ENCODE assay signal across 1 cellular context in the genomic region with DNA sequence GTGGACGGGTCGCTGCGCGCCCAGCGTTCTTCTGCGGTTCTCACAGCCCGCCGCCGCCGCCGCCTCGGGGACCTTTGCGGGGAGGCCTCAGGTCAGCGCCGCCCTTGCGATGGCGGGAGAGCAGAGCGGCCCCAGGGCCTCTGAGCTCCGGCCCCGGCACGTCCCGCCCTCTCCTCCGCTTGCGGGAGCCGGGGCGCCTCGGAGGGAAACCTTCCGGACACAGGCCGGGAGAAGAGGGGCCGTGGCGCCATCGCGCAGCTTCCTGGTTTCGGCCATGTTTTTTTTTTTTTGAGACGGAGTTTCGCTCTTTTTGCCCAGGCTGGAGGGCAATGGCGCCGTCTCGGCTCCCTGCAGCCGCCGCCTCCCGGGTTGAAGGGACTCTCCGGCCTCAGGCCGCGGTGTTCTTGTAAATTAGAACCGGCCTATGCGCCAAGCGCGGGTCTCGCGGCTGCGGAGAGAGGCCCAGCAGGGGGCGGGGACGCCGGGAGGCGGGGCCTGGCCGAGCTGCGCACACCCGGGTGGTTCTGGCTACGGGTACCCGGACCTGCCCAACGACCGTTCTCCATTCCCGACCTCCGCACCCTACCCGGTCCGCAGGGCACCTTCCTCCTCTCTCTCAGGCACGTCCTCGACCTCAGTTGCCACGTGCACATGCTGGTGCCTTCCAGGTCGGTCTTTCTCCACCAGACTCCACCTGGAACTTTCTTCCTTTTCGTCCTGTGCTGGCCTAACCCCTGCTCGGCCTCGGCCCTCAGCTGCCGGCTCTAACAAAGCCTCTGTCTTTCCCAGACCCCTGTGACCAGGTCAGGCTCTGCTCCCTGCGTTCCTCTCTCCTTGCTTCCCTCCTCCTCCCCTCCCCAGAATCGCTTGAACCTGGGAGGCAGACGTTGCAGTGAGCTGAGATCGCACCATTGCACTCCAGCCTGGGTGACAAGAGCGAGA.
TF ChIP-seq lines count a peak whose summit lies in the region.

No MANE protein-coding gene starts in this region.

TF ChIP-seq in K562, 482 proteins besides CTCF, POLR2A, EP300 and RAD21 (continued from another document and continues in another):
- TF ChIP-seq NFIC (IDR thresholded peaks at IDR 0.05) (0 out of 2 replicates have a peak, but pooled peaks have one; percentile 5), TCFL5 (CRISPR knock-in tag; conservative IDR thresholded peaks at IDR 0.05) (no peak), FUS (optimal IDR thresholded peaks at IDR 0.05; ENCODE audit: low read depth, low read length) (no peak), SNRNP70 (optimal IDR thresholded peaks at IDR 0.05; ENCODE audit: low read depth, low read length) (no peak), TOE1 (IDR thresholded peaks at IDR 0.05; ENCODE audit: borderline replicate concordance) (peak; percentile 4; the same call in 1 of the 2 replicates), TOE1 (CRISPR knock-in tag; IDR thresholded peaks at IDR 0.05; ENCODE audit: borderline replicate concordance, low read depth) (no peak), HNRNPLL (IDR thresholded peaks at IDR 0.05; ENCODE audit: low read depth, low read length, poor library complexity, severe bottlenecking) (peak; percentile 86), RAD51 (IDR thresholded peaks at IDR 0.05; ENCODE audit: borderline replicate concordance, low read depth) (no peak), DNMT1 (IDR thresholded peaks at IDR 0.05) (no peak), CREM (IDR thresholded peaks at IDR 0.05; ENCODE audit: low read depth) (no peak), NRF1 (conservative IDR thresholded peaks at IDR 0.05 in 1 of 2, IDR thresholded peaks at IDR 0.05 in 1 of 2) (peak; percentile 85 to 86), ZKSCAN8 (CRISPR knock-in tag; IDR thresholded peaks at IDR 0.05) (no peak), LARP7 (IDR thresholded peaks at IDR 0.05) (no peak), CXXC5 (CRISPR knock-in tag; IDR thresholded peaks at IDR 0.05) (peak; percentile 80; the same call in 1 of the 2 replicates), MYC (IDR thresholded peaks at IDR 0.05; ENCODE audit: low read depth, low read length) (peak; percentile 50; the same call in 1 of the 2 replicates), MYC (CRISPR knock-in tag; IDR thresholded peaks at IDR 0.05; ENCODE audit: borderline replicate concordance, low read depth) (0 out of 2 replicates have a peak, but pooled peaks have one; percentile 48), FOXP1 (CRISPR knock-in tag; IDR thresholded peaks at IDR 0.05) (peak; percentile 71), ZNF174 (CRISPR knock-in tag; IDR thresholded peaks at IDR 0.05) (no peak)
- TF ChIP-seq, protein P1, sequence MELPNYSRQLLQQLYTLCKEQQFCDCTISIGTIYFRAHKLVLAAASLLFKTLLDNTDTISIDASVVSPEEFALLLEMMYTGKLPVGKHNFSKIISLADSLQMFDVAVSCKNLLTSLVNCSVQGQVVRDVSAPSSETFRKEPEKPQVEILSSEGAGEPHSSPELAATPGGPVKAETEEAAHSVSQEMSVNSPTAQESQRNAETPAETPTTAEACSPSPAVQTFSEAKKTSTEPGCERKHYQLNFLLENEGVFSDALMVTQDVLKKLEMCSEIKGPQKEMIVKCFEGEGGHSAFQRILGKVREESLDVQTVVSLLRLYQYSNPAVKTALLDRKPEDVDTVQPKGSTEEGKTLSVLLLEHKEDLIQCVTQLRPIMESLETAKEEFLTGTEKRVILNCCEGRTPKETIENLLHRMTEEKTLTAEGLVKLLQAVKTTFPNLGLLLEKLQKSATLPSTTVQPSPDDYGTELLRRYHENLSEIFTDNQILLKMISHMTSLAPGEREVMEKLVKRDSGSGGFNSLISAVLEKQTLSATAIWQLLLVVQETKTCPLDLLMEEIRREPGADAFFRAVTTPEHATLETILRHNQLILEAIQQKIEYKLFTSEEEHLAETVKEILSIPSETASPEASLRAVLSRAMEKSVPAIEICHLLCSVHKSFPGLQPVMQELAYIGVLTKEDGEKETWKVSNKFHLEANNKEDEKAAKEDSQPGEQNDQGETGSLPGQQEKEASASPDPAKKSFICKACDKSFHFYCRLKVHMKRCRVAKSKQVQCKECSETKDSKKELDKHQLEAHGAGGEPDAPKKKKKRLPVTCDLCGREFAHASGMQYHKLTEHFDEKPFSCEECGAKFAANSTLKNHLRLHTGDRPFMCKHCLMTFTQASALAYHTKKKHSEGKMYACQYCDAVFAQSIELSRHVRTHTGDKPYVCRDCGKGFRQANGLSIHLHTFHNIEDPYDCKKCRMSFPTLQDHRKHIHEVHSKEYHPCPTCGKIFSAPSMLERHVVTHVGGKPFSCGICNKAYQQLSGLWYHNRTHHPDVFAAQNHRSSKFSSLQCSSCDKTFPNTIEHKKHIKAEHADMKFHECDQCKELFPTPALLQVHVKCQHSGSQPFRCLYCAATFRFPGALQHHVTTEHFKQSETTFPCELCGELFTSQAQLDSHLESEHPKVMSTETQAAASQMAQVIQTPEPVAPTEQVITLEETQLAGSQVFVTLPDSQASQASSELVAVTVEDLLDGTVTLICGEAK (IDR thresholded peaks at IDR 0.05), result peak; percentile 63; the same call in 1 of the 2 replicates
- TF ChIP-seq, protein P1 (CRISPR knock-in tag; IDR thresholded peaks at IDR 0.05), result no peak
- TF ChIP-seq, protein P2, sequence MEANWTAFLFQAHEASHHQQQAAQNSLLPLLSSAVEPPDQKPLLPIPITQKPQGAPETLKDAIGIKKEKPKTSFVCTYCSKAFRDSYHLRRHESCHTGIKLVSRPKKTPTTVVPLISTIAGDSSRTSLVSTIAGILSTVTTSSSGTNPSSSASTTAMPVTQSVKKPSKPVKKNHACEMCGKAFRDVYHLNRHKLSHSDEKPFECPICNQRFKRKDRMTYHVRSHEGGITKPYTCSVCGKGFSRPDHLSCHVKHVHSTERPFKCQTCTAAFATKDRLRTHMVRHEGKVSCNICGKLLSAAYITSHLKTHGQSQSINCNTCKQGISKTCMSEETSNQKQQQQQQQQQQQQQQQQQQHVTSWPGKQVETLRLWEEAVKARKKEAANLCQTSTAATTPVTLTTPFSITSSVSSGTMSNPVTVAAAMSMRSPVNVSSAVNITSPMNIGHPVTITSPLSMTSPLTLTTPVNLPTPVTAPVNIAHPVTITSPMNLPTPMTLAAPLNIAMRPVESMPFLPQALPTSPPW (CRISPR knock-in tag; IDR thresholded peaks at IDR 0.05), result peak; percentile 61
- TF ChIP-seq, protein P3, sequence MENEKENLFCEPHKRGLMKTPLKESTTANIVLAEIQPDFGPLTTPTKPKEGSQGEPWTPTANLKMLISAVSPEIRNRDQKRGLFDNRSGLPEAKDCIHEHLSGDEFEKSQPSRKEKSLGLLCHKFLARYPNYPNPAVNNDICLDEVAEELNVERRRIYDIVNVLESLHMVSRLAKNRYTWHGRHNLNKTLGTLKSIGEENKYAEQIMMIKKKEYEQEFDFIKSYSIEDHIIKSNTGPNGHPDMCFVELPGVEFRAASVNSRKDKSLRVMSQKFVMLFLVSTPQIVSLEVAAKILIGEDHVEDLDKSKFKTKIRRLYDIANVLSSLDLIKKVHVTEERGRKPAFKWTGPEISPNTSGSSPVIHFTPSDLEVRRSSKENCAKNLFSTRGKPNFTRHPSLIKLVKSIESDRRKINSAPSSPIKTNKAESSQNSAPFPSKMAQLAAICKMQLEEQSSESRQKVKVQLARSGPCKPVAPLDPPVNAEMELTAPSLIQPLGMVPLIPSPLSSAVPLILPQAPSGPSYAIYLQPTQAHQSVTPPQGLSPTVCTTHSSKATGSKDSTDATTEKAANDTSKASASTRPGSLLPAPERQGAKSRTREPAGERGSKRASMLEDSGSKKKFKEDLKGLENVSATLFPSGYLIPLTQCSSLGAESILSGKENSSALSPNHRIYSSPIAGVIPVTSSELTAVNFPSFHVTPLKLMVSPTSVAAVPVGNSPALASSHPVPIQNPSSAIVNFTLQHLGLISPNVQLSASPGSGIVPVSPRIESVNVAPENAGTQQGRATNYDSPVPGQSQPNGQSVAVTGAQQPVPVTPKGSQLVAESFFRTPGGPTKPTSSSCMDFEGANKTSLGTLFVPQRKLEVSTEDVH (IDR thresholded peaks at IDR 0.05; ENCODE audit: low read depth, partially characterized antibody), result peak; percentile 68
- TF ChIP-seq, protein P4, sequence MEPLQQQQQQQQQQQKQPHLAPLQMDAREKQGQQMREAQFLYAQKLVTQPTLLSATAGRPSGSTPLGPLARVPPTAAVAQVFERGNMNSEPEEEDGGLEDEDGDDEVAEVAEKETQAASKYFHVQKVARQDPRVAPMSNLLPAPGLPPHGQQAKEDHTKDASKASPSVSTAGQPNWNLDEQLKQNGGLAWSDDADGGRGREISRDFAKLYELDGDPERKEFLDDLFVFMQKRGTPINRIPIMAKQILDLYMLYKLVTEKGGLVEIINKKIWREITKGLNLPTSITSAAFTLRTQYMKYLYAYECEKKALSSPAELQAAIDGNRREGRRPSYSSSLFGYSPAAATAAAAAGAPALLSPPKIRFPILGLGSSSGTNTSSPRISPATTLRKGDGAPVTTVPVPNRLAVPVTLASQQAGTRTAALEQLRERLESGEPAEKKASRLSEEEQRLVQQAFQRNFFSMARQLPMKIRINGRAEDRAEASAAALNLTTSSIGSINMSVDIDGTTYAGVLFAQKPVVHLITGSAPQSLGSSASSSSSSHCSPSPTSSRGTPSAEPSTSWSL (CRISPR knock-in tag; IDR thresholded peaks at IDR 0.05; ENCODE audit: borderline replicate concordance), result no peak
- TF ChIP-seq, protein P5, sequence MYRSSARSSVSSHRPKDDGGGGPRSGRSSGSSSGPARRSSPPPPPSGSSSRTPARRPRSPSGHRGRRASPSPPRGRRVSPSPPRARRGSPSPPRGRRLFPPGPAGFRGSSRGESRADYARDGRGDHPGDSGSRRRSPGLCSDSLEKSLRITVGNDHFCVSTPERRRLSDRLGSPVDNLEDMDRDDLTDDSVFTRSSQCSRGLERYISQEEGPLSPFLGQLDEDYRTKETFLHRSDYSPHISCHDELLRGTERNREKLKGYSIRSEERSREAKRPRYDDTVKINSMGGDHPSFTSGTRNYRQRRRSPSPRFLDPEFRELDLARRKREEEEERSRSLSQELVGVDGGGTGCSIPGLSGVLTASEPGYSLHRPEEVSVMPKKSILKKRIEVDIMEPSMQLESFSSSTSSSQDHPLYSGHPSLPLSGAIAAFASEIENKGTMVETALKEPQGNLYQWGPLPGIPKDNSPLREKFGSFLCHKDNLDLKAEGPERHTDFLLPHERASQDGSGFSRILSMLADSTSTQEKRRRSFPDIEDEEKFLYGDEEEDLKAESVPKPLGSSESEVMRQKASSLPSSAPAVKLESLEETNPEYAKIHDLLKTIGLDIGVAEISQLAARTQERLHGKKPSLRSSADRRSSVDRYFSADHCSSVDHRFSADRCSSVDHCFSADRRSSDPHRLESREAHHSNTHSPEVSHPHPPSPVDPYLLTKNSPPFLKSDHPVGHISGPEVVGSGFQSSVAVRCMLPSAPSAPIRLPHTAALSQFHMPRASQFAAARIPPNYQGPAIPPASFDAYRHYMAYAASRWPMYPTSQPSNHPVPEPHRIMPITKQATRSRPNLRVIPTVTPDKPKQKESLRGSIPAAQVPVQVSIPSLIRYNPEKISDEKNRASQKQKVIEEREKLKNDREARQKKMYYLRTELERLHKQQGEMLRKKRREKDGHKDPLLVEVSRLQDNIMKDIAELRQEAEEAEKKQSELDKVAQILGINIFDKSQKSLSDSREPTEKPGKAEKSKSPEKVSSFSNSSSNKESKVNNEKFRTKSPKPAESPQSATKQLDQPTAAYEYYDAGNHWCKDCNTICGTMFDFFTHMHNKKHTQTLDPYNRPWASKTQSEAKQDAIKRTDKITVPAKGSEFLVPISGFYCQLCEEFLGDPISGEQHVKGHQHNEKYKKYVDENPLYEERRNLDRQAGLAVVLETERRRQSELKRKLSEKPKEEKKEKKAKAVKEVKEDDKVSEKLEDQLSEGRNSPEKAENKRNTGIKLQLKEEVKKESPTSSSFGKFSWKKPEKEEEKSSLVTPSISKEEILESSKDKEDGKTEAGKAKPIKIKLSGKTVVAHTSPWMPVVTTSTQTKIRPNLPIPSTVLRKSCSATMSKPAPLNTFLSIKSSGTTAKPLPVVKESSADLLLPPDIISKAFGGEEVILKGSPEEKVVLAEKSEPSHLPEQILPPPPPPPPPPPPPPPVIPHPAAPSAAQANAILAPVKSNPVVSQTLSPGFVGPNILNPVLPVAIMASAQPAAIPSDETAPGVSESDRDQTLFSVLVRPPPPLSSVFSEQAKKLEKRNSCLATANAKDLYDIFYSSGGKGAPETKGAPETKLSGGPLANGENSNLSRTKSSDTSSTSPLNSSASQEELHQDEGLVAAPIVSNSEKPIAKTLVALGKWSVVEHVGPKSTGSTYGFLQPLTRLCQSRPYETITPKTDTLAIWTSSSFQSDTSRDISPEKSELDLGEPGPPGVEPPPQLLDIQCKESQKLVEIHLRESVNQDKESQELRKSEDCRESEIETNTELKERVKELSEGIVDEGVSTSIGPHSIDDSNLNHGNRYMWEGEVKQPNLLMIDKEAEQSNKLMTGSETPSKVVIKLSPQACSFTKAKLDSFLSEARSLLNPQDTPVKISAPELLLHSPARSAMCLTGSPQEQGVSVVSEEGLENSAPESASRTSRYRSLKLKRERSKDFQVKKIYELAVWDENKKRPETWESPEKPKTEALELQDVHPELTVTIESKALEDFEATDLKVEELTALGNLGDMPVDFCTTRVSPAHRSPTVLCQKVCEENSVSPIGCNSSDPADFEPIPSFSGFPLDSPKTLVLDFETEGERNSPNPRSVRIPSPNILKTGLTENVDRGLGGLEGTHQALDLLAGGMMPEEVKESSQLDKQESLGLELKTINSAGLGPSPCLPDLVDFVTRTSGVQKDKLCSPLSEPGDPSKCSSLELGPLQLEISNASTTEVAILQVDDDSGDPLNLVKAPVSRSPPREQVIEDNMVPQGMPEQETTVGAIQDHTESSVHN (IDR thresholded peaks at IDR 0.05; ENCODE audit: borderline replicate concordance in 1 of 2, low read depth in 1 of 2), result no peak
- TF ChIP-seq, protein P6, sequence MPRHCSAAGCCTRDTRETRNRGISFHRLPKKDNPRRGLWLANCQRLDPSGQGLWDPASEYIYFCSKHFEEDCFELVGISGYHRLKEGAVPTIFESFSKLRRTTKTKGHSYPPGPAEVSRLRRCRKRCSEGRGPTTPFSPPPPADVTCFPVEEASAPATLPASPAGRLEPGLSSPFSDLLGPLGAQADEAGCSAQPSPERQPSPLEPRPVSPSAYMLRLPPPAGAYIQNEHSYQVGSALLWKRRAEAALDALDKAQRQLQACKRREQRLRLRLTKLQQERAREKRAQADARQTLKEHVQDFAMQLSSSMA (CRISPR knock-in tag; IDR thresholded peaks at IDR 0.05), result no peak
